8 cellular contexts compared by ENCODE assay signal in genomic region chr12:110613771-110614684, GRCh38. TPM values are rescaled to one million over a fixed set of nuclear protein-coding genes. Genes with fewer than 3 reads are reported as not detected.
DNase-seq lines count a peak whose midpoint lies in the region; FAIRE-seq and TF ChIP-seq lines count a peak whose summit lies in the region.

TSS of gene TCTN1 (plus strand) at chr12:110614129. CDS start at chr12:110614183, 54 bp downstream.

- WGBS in neuronal stem cell (ENCODE audit: extremely low coverage in 2 of 2, insufficient read length in 2 of 2, insufficient replicate concordance in 1 of 2), 2 donors, result no CpG with 5 or more reads among the region's 60 CpGs

- no peak within 1 kb of the TSS for H2BK15ac ChIP-seq in neuronal stem cell (ENCODE audit: low read length)

- H2AK5ac ChIP-seq in neuronal stem cell (ENCODE audit: low read depth, low read length), result no peak within 1 kb of the TSS

- H2BK12ac ChIP-seq in neuronal stem cell (ENCODE audit: low read length), result no peak within 1 kb of the TSS

- peaks cover 19% of the 10 kb centered on the region for H3K4me1 Mint-ChIP-seq in activated naive CD4-positive, alpha-beta T cell treated with anti-CD3 and anti-CD28 coated beads, Interleukin-2, amount 10 ng/mL, durations not matched to agents 7 days and 5 days

- H3K27me3 Mint-ChIP-seq in activated naive CD4-positive, alpha-beta T cell treated with anti-CD3 and anti-CD28 coated beads, Interleukin-2, amount 10 ng/mL, durations not matched to agents 7 days and 5 days, result no peaks in the 10 kb centered on the region

- peak within 1 kb of the TSS; percentile 81 for H3K4me3 Mint-ChIP-seq in activated naive CD4-positive, alpha-beta T cell treated with anti-CD3 and anti-CD28 coated beads, Interleukin-2, amount 10 ng/mL, durations not matched to agents 7 days and 5 days

- H3K27me3 ChIP-seq in neuronal stem cell (ENCODE audit: control insufficient read depth in 3 of 3, insufficient read depth in 3 of 3, low read depth in 1 of 3, low read length in 3 of 3) (no peaks in the 10 kb centered on the region), subcutaneous abdominal adipose tissue (ENCODE audit: control insufficient read depth in 5 of 5, insufficient read depth in 4 of 5, low read length in 5 of 5) (no peaks in the 10 kb centered on the region)

- H2BK5ac ChIP-seq in neuronal stem cell (ENCODE audit: low read length), result no peak within 1 kb of the TSS

- H3K4me1 ChIP-seq in neuronal stem cell (ENCODE audit: control insufficient read depth in 2 of 2, insufficient read depth in 1 of 2, low read depth in 1 of 2, low read length in 2 of 2) (peaks cover 2 to 3% of the 10 kb centered on the region in 2 donors), subcutaneous abdominal adipose tissue (ENCODE audit: control insufficient read depth in 5 of 5, insufficient read depth in 5 of 5, low read length in 5 of 5) (peaks cover 0 to 14% (median 11%) of the 10 kb centered on the region in 5 donors)

- H3K9me3 Mint-ChIP-seq in activated naive CD4-positive, alpha-beta T cell treated with anti-CD3 and anti-CD28 coated beads, Interleukin-2, amount 10 ng/mL, durations not matched to agents 7 days and 5 days, result no peaks in the 10 kb centered on the region

- H4K91ac ChIP-seq in neuronal stem cell (ENCODE audit: low read depth, low read length, poor library complexity), result no peak within 1 kb of the TSS

- H2AFZ ChIP-seq in neuronal stem cell (ENCODE audit: low read length), result peak within 1 kb of the TSS; percentile 94

- CTCF ChIA-PET in activated naive CD4-positive, alpha-beta T cell treated with anti-CD3 and anti-CD28 coated beads, Interleukin-2, amount 10 ng/mL, durations not matched to agents 7 days and 5 days (lab: Charles Lee), result interaction anchor here (0.6 to 4.8 kb wide), 6 partner anchors 13 to 164 kb away, joined by 3 to 26 read pairs (median 4); no protein-coding TSS in a partner anchor

- H3K4ac ChIP-seq in neuronal stem cell (ENCODE audit: low read length), result no peak within 1 kb of the TSS

- H3K79me1 ChIP-seq in neuronal stem cell (ENCODE audit: low read depth, low read length), result no peaks in the 10 kb centered on the region

- H3K9me3 ChIP-seq in neuronal stem cell (replicated peaks in 1 of 2; ENCODE audit: control insufficient read depth in 2 of 2, insufficient read depth in 1 of 2, low read depth in 1 of 2, low read length in 2 of 2), result no peaks in the 10 kb centered on the region
- no peaks in the 10 kb centered on the region for H3K9me3 ChIP-seq in subcutaneous abdominal adipose tissue (ENCODE audit: control insufficient read depth in 5 of 5, low read length in 5 of 5)

- H2BK120ac ChIP-seq in neuronal stem cell (ENCODE audit: low read depth, low read length), result no peak within 1 kb of the TSS

- H3K9ac ChIP-seq in neuronal stem cell (ENCODE audit: low read depth, low read length, poor library complexity) (peak within 1 kb of the TSS; percentile 89), subcutaneous abdominal adipose tissue (ENCODE audit: low read length in 5 of 5) (peak within 1 kb of the TSS; percentile 39 to 81 (median 57))

- peak within 1 kb of the TSS; percentile 95 for H3K18ac ChIP-seq in neuronal stem cell (ENCODE audit: low read length)

- H3K23ac ChIP-seq in neuronal stem cell (ENCODE audit: low read depth, low read length, poor library complexity), result peak within 1 kb of the TSS; percentile 98

- no peaks in the 10 kb centered on the region for H3K36me3 Mint-ChIP-seq in activated naive CD4-positive, alpha-beta T cell treated with anti-CD3 and anti-CD28 coated beads, Interleukin-2, amount 10 ng/mL, durations not matched to agents 7 days and 5 days

- DNase-seq in GM04503 (ENCODE audit: low read depth) (peak; percentile 61), HFF-Myc (ENCODE audit: extremely low read depth, low read depth) (peak; percentile 79), NAMALWA (ENCODE audit: low spot score) (peak; percentile 95), SK-N-DZ (ENCODE audit: low spot score) (peak; percentile 93), frontal cortex (ENCODE audit: low spot score in 2 of 2) (peak; percentile 93 to 98), neuronal stem cell (ENCODE audit: low spot score) (peak; percentile 90)
- peak; percentile 99 for DNase-seq in activated naive CD4-positive, alpha-beta T cell treated with anti-CD3 and anti-CD28 coated beads, Interleukin-2, amount 10 ng/mL, durations not matched to agents 7 days and 5 days

- H3K14ac ChIP-seq in neuronal stem cell (ENCODE audit: low read length), result no peak within 1 kb of the TSS

- no peak within 1 kb of the TSS for H4K8ac ChIP-seq in neuronal stem cell (ENCODE audit: low read depth, low read length)

- TF ChIP-seq CTCF in HFF-Myc (IDR thresholded peaks at IDR 0.05; ENCODE audit: low read depth, low read length, missing control alignments), result no peak

- H3K36me3 ChIP-seq in neuronal stem cell (replicated peaks in 1 of 2; ENCODE audit: control insufficient read depth in 2 of 2, insufficient read depth in 2 of 2, low read length in 2 of 2), result peaks cover 3 to 11% of the 10 kb centered on the region in 2 donors
- peaks cover 0 to 5% (median 3%) of the 10 kb centered on the region in 5 donors for H3K36me3 ChIP-seq in subcutaneous abdominal adipose tissue (ENCODE audit: control insufficient read depth in 5 of 5, insufficient read depth in 5 of 5, low read length in 5 of 5)

- H3K27ac Mint-ChIP-seq in activated naive CD4-positive, alpha-beta T cell treated with anti-CD3 and anti-CD28 coated beads, Interleukin-2, amount 10 ng/mL, durations not matched to agents 7 days and 5 days, result peak within 1 kb of the TSS; percentile 91

- no peak within 1 kb of the TSS for H3K27ac ChIP-seq in neuronal stem cell (replicated peaks; ENCODE audit: low read length)
- peak within 1 kb of the TSS; percentile 72 for H3K27ac ChIP-seq in subcutaneous abdominal adipose tissue (ENCODE audit: low read depth, low read length)

- H3K4me2 ChIP-seq in neuronal stem cell (ENCODE audit: insufficient read depth, low read length, poor library complexity, severe bottlenecking), result peak within 1 kb of the TSS; percentile 80

- FAIRE-seq in frontal cortex (lab: Jason Lieb, UNC), result no peak

- peak within 1 kb of the TSS; percentile 55 for H3K4me3 ChIP-seq in HFF-Myc (replicated peaks; ENCODE audit: low read depth, low read length)
- H3K4me3 ChIP-seq in neuronal stem cell (ENCODE audit: low read length in 2 of 2), result peak within 1 kb of the TSS; percentile 84 to 86
- peak within 1 kb of the TSS; percentile 61 to 87 (median 78) for H3K4me3 ChIP-seq in subcutaneous abdominal adipose tissue (ENCODE audit: low read depth in 1 of 5, low read length in 5 of 5)

RNA-seq across cellular contexts. Expression of gene TCTN1, which starts in this region (rescaled TPM):
- 39.6 and 51.3 TPM in 2 replicates for polyA plus RNA-seq in SK-N-DZ (2014; cell fraction: cytosol; rRNA removed)
- 83.2 and 117 TPM in 2 replicates for polyA plus RNA-seq in SK-N-DZ (2014; cell fraction: nucleus; rRNA removed)
- total RNA-seq in frontal cortex, result 35.9 TPM
- 71.4 TPM for polyA plus RNA-seq in neuronal stem cell (2013, experiment 1 of 2)
- polyA plus RNA-seq in neuronal stem cell (2013, experiment 2 of 2), result 67.0 TPM
